In genomic region chr13:98978280-98978679, GRCh38 we compare ENCODE assay signal across 10 cellular contexts. TPM values are rescaled to one million over a fixed set of nuclear protein-coding genes. Genes with fewer than 3 reads are reported as not detected.
DNase-seq lines count a peak whose midpoint lies in the region; ATAC-seq and TF ChIP-seq lines count a peak whose summit lies in the region.
"Had no signal": no experiment of that assay in that cellular context is flagged by ENCODE, and none has a peak within 500 bp of the region (broad histone marks: within the 10 kb centered on the region; RNA-seq: fewer than 3 reads in every experiment).

No MANE protein-coding gene starts in this region.

- H3K9me3 Mint-ChIP-seq in Caco-2 (ENCODE audit: unreplicated experiment) (no peaks in the 10 kb centered on the region), natural killer cell (no peaks in the 10 kb centered on the region)
- H3K9me3 Mint-ChIP-seq: memory B cell had no signal

- H3K27ac ChIP-seq in prostate gland, result peak overlapping the region; percentile 8 to 65

- intact Hi-C loops in Caco-2 (cut with micrococcal nuclease; ENCODE audit: unreplicated experiment) (loop anchor here (5.0 kb wide), 1 partner anchor 109 kb away; no protein-coding TSS in a partner anchor), prostate gland (cut with DNase I) (no loop called here), natural killer cell (cut with micrococcal nuclease) (no loop called here)

- DNase-seq in Caco-2 (no peak), SW 1271 (lab: John Stamatoyannopoulos, UW) (peak; percentile 30 to 68), fibroblast of villous mesenchyme (ENCODE audit: low read depth) (peak; percentile 74), prostate gland (ENCODE audit: low spot score) (no peak), natural killer cell (no peak), amygdala (lab: John Stamatoyannopoulos, UW) (no peak)
- DNase-seq: GDM1 had no signal

- H3K27ac Mint-ChIP-seq in Caco-2 (ENCODE audit: unreplicated experiment) (peak overlapping the region; percentile 88), natural killer cell (no peak overlapping the region)
- H3K27ac Mint-ChIP-seq: memory B cell had no signal

- no peaks in the 10 kb centered on the region for H3K27me3 ChIP-seq in Caco-2 (replicated peaks; ENCODE audit: control insufficient read depth, insufficient read depth, low read length)
- no peaks in the 10 kb centered on the region for H3K27me3 ChIP-seq in prostate gland (replicated peaks; ENCODE audit: insufficient read depth)

- H3K4me3 ChIP-seq in Caco-2 (ENCODE audit: low read depth, low read length), result no peak overlapping the region
- H3K4me3 ChIP-seq in fibroblast of villous mesenchyme (ENCODE audit: low read depth, low read length), result peak overlapping the region; percentile 64
- H3K4me3 ChIP-seq in prostate gland, result peak overlapping the region; percentile 21 to 40

- TF ChIP-seq POLR2A in prostate gland (IDR thresholded peaks at IDR 0.05), result no peak

- H3K4me1 ChIP-seq in Caco-2 (peaks cover 45% of the 10 kb centered on the region), prostate gland (replicated peaks) (no peaks in the 10 kb centered on the region)

- H3K4me3 Mint-ChIP-seq in Caco-2 (ENCODE audit: unreplicated experiment) (peak overlapping the region; percentile 77), natural killer cell (no peak overlapping the region)
- H3K4me3 Mint-ChIP-seq: memory B cell had no signal

- H3K4me1 Mint-ChIP-seq in Caco-2 (ENCODE audit: low read depth, unreplicated experiment) (peaks cover 43% of the 10 kb centered on the region), natural killer cell (peaks cover 35 to 62% of the 10 kb centered on the region in 2 donors)

- H3K27me3 Mint-ChIP-seq in Caco-2 (ENCODE audit: insufficient read depth, unreplicated experiment) (no peaks in the 10 kb centered on the region), natural killer cell (ENCODE audit: low read depth in 2 of 2) (peaks cover 0 to 7% of the 10 kb centered on the region in 2 donors)
- H3K27me3 Mint-ChIP-seq: memory B cell had no signal

- POLR2A ChIA-PET in Caco-2 (lab: Charles Lee), result interaction anchor here (0.7 to 0.8 kb wide), 2 partner anchors 41 to 109 kb away, joined by 3 read pairs; no protein-coding TSS in a partner anchor

- BruUV-seq in Caco-2 (replicated peaks; lab: Mats Ljungman, UMichigan), result no TSS peak

- 8% methylated on average over 3 of the region's 3 CpGs for WGBS in prostate gland

- no peak for TF ChIP-seq CTCF in Caco-2 (IDR thresholded peaks at IDR 0.05; ENCODE audit: insufficient read depth in 1 of 2, low read depth in 1 of 2, low read length in 1 of 2, severe bottlenecking in 1 of 2, unreplicated experiment in 1 of 2)
- no peak for TF ChIP-seq CTCF in fibroblast of villous mesenchyme (IDR thresholded peaks at IDR 0.05; ENCODE audit: insufficient read depth, low read depth, low read length)
- no peak for TF ChIP-seq CTCF in prostate gland (IDR thresholded peaks at IDR 0.05)
- TF ChIP-seq CTCF in natural killer cell (IDR thresholded peaks at IDR 0.05), result no peak

- CTCF ChIA-PET in Caco-2 (lab: Charles Lee), result interaction anchor here (0.8 to 1.3 kb wide), 2 partner anchors 55 to 82 kb away, joined by 3 to 4 read pairs; no protein-coding TSS in a partner anchor

- H3K36me3 ChIP-seq in Caco-2 (ENCODE audit: control insufficient read depth, insufficient read depth, low read length), result no peaks in the 10 kb centered on the region
- no peaks in the 10 kb centered on the region for H3K36me3 ChIP-seq in prostate gland

- ATAC-seq in natural killer cell (no peak), HG02623 (IDR thresholded peaks at IDR 0.05; ENCODE audit: unreplicated experiment) (no peak), GM21825 (IDR thresholded peaks at IDR 0.05; ENCODE audit: unreplicated experiment) (no peak)

- no peaks in the 10 kb centered on the region for H3K36me3 Mint-ChIP-seq in Caco-2 (ENCODE audit: insufficient read depth, unreplicated experiment)
- no peaks in the 10 kb centered on the region for H3K36me3 Mint-ChIP-seq in natural killer cell

- H3K9me3 ChIP-seq in Caco-2 (no peaks in the 10 kb centered on the region), prostate gland (no peaks in the 10 kb centered on the region)

RNA-seq across cellular contexts. Expression of gene DOCK9, which starts 0.4 kb away (rescaled TPM):
- total RNA-seq in Caco-2 (2022), result 219 and 260 TPM in 2 replicates
- total RNA-seq in fibroblast of villous mesenchyme, result 14.7 and 22.2 TPM in 2 replicates
- 100 to 1,000 TPM; 107 to 117 TPM for total RNA-seq in prostate gland
- total RNA-seq in natural killer cell, result 10 to 100 TPM; 31.5 to 42.5 (median 40.9) TPM

Comparison
In these comparisons a context has a peak if more than half of its experiments do, and no peak if none do; other contexts are left out.
1. DNase-seq: peak in SW 1271 (2 of 2) and fibroblast of villous mesenchyme (single experiment); none in Caco-2 (0 of 2), prostate gland (single experiment), natural killer cell (single experiment) and amygdala (0 of 56).